ENCODE assay signal across 1 cellular context in genomic region chr6:159692303-159693127, GRCh38.
TF ChIP-seq lines count a peak whose summit lies in the region.

No MANE protein-coding gene starts in this region.

TF ChIP-seq in HepG2, 621 proteins besides CTCF, POLR2A, EP300 and RAD21 (continued from another document):
- TF ChIP-seq IRX3 (CRISPR knock-in tag; IDR thresholded peaks at IDR 0.05; ENCODE audit: borderline replicate concordance, low read depth) (0 out of 2 replicates have a peak, but pooled peaks have one; percentile 59), ETV5 (CRISPR knock-in tag; IDR thresholded peaks at IDR 0.05; ENCODE audit: borderline replicate concordance) (peak; percentile 8; the same call in 1 of the 2 replicates), HES4 (CRISPR knock-in tag; IDR thresholded peaks at IDR 0.05; ENCODE audit: borderline replicate concordance) (0 out of 2 replicates have a peak, but pooled peaks have one; percentile 38), TBP (CRISPR knock-in tag; IDR thresholded peaks at IDR 0.05) (0 out of 2 replicates have a peak, but pooled peaks have one; percentile 72), ZNF572 (CRISPR knock-in tag; IDR thresholded peaks at IDR 0.05) (no peak), KLF16 (CRISPR knock-in tag; IDR thresholded peaks at IDR 0.05) (peak in 1 of 2 experiments; percentile 45; a peak in 1 of 4 replicates), EED (CRISPR knock-in tag; IDR thresholded peaks at IDR 0.05) (0 out of 2 replicates have a peak, but pooled peaks have one; percentile 47), ZNF142 (CRISPR knock-in tag; IDR thresholded peaks at IDR 0.05) (peak; percentile 47), BRCA1 (CRISPR knock-in tag; IDR thresholded peaks at IDR 0.05) (peak; percentile 61; the same call in 1 of the 2 replicates), ZFX (CRISPR knock-in tag; IDR thresholded peaks at IDR 0.05; ENCODE audit: low read depth) (peak; percentile 74; the same call in 1 of the 2 replicates), TAF1 (CRISPR knock-in tag; IDR thresholded peaks at IDR 0.05) (0 out of 2 replicates have a peak, but pooled peaks have one; percentile 13), HOXA5 (CRISPR knock-in tag; IDR thresholded peaks at IDR 0.05) (0 out of 2 replicates have a peak, but pooled peaks have one; percentile 1), AGO1 (IDR thresholded peaks at IDR 0.05; ENCODE audit: low read depth, low read length, poor library complexity, severe bottlenecking) (peak; percentile 87), NFE2 (CRISPR knock-in tag; IDR thresholded peaks at IDR 0.05) (no peak), ZFP91 (CRISPR knock-in tag; IDR thresholded peaks at IDR 0.05; ENCODE audit: borderline replicate concordance) (peak; percentile 32; the same call in 1 of the 2 replicates), ZFY (CRISPR knock-in tag; IDR thresholded peaks at IDR 0.05) (peak; percentile 1; the same call in 1 of the 2 replicates), KDM3A (CRISPR knock-in tag; IDR thresholded peaks at IDR 0.05; ENCODE audit: low read depth) (no peak; the same call in none of the 2 replicates), KDM2A (CRISPR knock-in tag; IDR thresholded peaks at IDR 0.05; ENCODE audit: borderline replicate concordance, low read depth) (0 out of 2 replicates have a peak, but pooled peaks have one; percentile 31), ZFP41 (CRISPR knock-in tag; IDR thresholded peaks at IDR 0.05; ENCODE audit: borderline replicate concordance) (0 out of 2 replicates have a peak, but pooled peaks have one; percentile 47), ARID3A (IDR thresholded peaks at IDR 0.05; ENCODE audit: low read depth, low read length) (no peak)
- TF ChIP-seq, protein P1, sequence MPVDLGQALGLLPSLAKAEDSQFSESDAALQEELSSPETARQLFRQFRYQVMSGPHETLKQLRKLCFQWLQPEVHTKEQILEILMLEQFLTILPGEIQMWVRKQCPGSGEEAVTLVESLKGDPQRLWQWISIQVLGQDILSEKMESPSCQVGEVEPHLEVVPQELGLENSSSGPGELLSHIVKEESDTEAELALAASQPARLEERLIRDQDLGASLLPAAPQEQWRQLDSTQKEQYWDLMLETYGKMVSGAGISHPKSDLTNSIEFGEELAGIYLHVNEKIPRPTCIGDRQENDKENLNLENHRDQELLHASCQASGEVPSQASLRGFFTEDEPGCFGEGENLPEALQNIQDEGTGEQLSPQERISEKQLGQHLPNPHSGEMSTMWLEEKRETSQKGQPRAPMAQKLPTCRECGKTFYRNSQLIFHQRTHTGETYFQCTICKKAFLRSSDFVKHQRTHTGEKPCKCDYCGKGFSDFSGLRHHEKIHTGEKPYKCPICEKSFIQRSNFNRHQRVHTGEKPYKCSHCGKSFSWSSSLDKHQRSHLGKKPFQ (CRISPR knock-in tag; IDR thresholded peaks at IDR 0.05; ENCODE audit: insufficient replicate concordance), result peak; percentile 7
- TF ChIP-seq, protein P2, sequence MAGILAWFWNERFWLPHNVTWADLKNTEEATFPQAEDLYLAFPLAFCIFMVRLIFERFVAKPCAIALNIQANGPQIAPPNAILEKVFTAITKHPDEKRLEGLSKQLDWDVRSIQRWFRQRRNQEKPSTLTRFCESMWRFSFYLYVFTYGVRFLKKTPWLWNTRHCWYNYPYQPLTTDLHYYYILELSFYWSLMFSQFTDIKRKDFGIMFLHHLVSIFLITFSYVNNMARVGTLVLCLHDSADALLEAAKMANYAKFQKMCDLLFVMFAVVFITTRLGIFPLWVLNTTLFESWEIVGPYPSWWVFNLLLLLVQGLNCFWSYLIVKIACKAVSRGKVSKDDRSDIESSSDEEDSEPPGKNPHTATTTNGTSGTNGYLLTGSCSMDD (CRISPR knock-in tag; IDR thresholded peaks at IDR 0.05), result 0 out of 2 replicates have a peak, but pooled peaks have one; percentile 20
- TF ChIP-seq, protein P3, sequence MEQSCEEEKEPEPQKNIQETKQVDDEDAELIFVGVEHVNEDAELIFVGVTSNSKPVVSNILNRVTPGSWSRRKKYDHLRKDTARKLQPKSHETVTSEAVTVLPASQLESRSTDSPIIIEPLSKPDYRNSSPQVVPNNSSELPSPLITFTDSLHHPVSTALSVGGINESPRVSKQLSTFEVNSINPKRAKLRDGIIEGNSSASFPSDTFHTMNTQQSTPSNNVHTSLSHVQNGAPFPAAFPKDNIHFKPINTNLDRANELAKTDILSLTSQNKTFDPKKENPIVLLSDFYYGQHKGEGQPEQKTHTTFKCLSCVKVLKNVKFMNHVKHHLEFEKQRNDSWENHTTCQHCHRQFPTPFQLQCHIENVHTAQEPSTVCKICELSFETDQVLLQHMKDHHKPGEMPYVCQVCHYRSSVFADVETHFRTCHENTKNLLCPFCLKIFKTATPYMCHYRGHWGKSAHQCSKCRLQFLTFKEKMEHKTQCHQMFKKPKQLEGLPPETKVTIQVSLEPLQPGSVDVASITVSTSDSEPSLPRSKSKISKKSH (CRISPR knock-in tag; IDR thresholded peaks at IDR 0.05; ENCODE audit: borderline replicate concordance), result peak; percentile 95
- TF ChIP-seq, protein P4, sequence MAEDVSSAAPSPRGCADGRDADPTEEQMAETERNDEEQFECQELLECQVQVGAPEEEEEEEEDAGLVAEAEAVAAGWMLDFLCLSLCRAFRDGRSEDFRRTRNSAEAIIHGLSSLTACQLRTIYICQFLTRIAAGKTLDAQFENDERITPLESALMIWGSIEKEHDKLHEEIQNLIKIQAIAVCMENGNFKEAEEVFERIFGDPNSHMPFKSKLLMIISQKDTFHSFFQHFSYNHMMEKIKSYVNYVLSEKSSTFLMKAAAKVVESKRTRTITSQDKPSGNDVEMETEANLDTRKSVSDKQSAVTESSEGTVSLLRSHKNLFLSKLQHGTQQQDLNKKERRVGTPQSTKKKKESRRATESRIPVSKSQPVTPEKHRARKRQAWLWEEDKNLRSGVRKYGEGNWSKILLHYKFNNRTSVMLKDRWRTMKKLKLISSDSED (CRISPR knock-in tag; IDR thresholded peaks at IDR 0.05), result no peak
- TF ChIP-seq, protein P5, sequence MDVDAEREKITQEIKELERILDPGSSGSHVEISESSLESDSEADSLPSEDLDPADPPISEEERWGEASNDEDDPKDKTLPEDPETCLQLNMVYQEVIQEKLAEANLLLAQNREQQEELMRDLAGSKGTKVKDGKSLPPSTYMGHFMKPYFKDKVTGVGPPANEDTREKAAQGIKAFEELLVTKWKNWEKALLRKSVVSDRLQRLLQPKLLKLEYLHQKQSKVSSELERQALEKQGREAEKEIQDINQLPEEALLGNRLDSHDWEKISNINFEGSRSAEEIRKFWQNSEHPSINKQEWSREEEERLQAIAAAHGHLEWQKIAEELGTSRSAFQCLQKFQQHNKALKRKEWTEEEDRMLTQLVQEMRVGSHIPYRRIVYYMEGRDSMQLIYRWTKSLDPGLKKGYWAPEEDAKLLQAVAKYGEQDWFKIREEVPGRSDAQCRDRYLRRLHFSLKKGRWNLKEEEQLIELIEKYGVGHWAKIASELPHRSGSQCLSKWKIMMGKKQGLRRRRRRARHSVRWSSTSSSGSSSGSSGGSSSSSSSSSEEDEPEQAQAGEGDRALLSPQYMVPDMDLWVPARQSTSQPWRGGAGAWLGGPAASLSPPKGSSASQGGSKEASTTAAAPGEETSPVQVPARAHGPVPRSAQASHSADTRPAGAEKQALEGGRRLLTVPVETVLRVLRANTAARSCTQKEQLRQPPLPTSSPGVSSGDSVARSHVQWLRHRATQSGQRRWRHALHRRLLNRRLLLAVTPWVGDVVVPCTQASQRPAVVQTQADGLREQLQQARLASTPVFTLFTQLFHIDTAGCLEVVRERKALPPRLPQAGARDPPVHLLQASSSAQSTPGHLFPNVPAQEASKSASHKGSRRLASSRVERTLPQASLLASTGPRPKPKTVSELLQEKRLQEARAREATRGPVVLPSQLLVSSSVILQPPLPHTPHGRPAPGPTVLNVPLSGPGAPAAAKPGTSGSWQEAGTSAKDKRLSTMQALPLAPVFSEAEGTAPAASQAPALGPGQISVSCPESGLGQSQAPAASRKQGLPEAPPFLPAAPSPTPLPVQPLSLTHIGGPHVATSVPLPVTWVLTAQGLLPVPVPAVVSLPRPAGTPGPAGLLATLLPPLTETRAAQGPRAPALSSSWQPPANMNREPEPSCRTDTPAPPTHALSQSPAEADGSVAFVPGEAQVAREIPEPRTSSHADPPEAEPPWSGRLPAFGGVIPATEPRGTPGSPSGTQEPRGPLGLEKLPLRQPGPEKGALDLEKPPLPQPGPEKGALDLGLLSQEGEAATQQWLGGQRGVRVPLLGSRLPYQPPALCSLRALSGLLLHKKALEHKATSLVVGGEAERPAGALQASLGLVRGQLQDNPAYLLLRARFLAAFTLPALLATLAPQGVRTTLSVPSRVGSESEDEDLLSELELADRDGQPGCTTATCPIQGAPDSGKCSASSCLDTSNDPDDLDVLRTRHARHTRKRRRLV (CRISPR knock-in tag; IDR thresholded peaks at IDR 0.05), result peak; percentile 20; the same call in 1 of the 2 replicates
